In the genomic region with DNA sequence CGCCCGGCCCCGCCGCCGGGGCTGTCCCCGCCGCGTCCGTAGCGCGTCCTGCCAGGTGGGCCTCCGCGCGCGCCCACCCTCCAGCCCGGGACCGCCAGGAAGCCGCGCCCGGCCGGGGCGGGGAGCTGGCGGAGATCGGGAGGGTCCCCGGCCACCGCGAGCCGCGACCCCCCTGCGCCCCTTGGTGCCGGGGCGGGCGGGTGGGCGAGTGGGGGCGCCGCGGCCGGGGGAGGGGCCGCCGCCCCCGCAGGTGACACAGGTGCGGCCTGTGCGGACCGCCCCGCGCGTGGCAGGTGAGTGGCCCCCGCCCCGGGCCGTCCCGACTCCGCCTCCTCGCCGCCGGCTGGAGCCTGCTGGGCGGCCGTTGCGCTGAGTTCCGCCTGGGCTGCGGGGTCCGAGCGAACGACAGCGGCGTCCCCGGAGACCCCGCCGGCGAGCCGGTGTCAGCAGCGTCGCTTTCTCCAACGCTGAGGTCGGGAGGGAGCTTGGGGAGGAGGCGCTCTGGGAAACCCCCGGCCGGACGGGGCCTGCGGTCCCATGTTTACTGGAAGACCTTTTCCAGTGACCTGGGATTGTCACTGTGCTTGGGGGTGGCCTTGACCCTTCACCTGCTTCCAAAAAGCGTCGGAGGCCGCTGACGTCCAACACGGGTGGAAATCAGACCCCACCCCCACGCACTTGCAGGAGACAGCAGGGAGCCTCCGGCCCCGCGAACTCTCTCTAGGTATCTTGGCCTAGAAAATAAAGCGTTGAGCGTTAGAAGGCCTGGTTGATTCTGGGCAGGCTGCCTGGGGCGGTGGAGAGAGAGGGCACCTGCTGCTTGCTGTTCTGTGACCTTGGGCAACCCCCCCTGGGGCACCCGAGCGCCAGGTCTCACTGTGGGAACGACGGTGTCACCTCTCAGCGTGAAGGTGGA, we compare ENCODE assay signal across 1 cellular context.
TF ChIP-seq lines count a peak whose summit lies in the region.

No MANE protein-coding gene starts in this region.

TF ChIP-seq in HepG2, 621 proteins besides CTCF, POLR2A, EP300 and RAD21 (continued from another document and continues in another):
- TF ChIP-seq ZFP36L2 (CRISPR knock-in tag; IDR thresholded peaks at IDR 0.05) (no peak), ZMYM4 (CRISPR knock-in tag; IDR thresholded peaks at IDR 0.05) (no peak), ZNF460 (CRISPR knock-in tag; IDR thresholded peaks at IDR 0.05; ENCODE audit: borderline replicate concordance) (no peak), GATA4 (IDR thresholded peaks at IDR 0.05; ENCODE audit: borderline replicate concordance, low read depth) (no peak), ZFAT (CRISPR knock-in tag; conservative IDR thresholded peaks at IDR 0.05) (0 out of 2 replicates have a peak, but pooled peaks have one; percentile 55), FOXK1 (CRISPR knock-in tag; IDR thresholded peaks at IDR 0.05; ENCODE audit: borderline replicate concordance, low read depth) (no peak), ZNF644 (CRISPR knock-in tag; IDR thresholded peaks at IDR 0.05; ENCODE audit: low read depth) (no peak), ZNF773 (CRISPR knock-in tag; IDR thresholded peaks at IDR 0.05; ENCODE audit: borderline replicate concordance) (no peak), ELF4 (CRISPR knock-in tag; IDR thresholded peaks at IDR 0.05; ENCODE audit: borderline replicate concordance) (no peak), ZFYVE20 (CRISPR knock-in tag; IDR thresholded peaks at IDR 0.05; ENCODE audit: borderline replicate concordance, low read depth) (no peak), NBN (conservative IDR thresholded peaks at IDR 0.05) (no peak), MTF1 (CRISPR knock-in tag; IDR thresholded peaks at IDR 0.05) (no peak), MED8 (CRISPR knock-in tag; IDR thresholded peaks at IDR 0.05; ENCODE audit: insufficient replicate concordance) (no peak), NFIB (CRISPR knock-in tag; IDR thresholded peaks at IDR 0.05; ENCODE audit: borderline replicate concordance) (no peak), ZNF720 (CRISPR knock-in tag; IDR thresholded peaks at IDR 0.05) (no peak), SATB2 (CRISPR knock-in tag; IDR thresholded peaks at IDR 0.05) (no peak), TBX3 (IDR thresholded peaks at IDR 0.05; ENCODE audit: borderline replicate concordance) (no peak), FOXM1 (CRISPR knock-in tag; IDR thresholded peaks at IDR 0.05) (no peak), ZNF713 (CRISPR knock-in tag; IDR thresholded peaks at IDR 0.05) (no peak), ZNF484 (CRISPR knock-in tag; IDR thresholded peaks at IDR 0.05; ENCODE audit: borderline replicate concordance, low read depth) (no peak), ZNF550 (CRISPR knock-in tag; IDR thresholded peaks at IDR 0.05; ENCODE audit: borderline replicate concordance) (no peak), ZBTB7B (CRISPR knock-in tag; IDR thresholded peaks at IDR 0.05) (no peak), CEBPG (CRISPR knock-in tag; IDR thresholded peaks at IDR 0.05) (no peak), RAD51 (IDR thresholded peaks at IDR 0.05; ENCODE audit: borderline replicate concordance) (no peak), ZBTB38 (CRISPR knock-in tag; IDR thresholded peaks at IDR 0.05) (peak; percentile 50; the same call in 1 of the 2 replicates), ZNF354B (CRISPR knock-in tag; IDR thresholded peaks at IDR 0.05) (no peak), TAF1 (CRISPR knock-in tag; IDR thresholded peaks at IDR 0.05) (peak; percentile 18; the same call in 1 of the 2 replicates), CBFB (CRISPR knock-in tag; IDR thresholded peaks at IDR 0.05) (no peak), TRIM24 (CRISPR knock-in tag; IDR thresholded peaks at IDR 0.05) (no peak), ZNF12 (CRISPR knock-in tag; IDR thresholded peaks at IDR 0.05) (no peak), SALL2 (CRISPR knock-in tag; IDR thresholded peaks at IDR 0.05) (no peak; the same call in 1 of the 2 replicates)
- TF ChIP-seq, protein P1, sequence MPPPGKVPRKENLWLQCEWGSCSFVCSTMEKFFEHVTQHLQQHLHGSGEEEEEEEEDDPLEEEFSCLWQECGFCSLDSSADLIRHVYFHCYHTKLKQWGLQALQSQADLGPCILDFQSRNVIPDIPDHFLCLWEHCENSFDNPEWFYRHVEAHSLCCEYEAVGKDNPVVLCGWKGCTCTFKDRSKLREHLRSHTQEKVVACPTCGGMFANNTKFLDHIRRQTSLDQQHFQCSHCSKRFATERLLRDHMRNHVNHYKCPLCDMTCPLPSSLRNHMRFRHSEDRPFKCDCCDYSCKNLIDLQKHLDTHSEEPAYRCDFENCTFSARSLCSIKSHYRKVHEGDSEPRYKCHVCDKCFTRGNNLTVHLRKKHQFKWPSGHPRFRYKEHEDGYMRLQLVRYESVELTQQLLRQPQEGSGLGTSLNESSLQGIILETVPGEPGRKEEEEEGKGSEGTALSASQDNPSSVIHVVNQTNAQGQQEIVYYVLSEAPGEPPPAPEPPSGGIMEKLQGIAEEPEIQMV (CRISPR knock-in tag; IDR thresholded peaks at IDR 0.05; ENCODE audit: low read depth), result no peak
- TF ChIP-seq, protein P2, sequence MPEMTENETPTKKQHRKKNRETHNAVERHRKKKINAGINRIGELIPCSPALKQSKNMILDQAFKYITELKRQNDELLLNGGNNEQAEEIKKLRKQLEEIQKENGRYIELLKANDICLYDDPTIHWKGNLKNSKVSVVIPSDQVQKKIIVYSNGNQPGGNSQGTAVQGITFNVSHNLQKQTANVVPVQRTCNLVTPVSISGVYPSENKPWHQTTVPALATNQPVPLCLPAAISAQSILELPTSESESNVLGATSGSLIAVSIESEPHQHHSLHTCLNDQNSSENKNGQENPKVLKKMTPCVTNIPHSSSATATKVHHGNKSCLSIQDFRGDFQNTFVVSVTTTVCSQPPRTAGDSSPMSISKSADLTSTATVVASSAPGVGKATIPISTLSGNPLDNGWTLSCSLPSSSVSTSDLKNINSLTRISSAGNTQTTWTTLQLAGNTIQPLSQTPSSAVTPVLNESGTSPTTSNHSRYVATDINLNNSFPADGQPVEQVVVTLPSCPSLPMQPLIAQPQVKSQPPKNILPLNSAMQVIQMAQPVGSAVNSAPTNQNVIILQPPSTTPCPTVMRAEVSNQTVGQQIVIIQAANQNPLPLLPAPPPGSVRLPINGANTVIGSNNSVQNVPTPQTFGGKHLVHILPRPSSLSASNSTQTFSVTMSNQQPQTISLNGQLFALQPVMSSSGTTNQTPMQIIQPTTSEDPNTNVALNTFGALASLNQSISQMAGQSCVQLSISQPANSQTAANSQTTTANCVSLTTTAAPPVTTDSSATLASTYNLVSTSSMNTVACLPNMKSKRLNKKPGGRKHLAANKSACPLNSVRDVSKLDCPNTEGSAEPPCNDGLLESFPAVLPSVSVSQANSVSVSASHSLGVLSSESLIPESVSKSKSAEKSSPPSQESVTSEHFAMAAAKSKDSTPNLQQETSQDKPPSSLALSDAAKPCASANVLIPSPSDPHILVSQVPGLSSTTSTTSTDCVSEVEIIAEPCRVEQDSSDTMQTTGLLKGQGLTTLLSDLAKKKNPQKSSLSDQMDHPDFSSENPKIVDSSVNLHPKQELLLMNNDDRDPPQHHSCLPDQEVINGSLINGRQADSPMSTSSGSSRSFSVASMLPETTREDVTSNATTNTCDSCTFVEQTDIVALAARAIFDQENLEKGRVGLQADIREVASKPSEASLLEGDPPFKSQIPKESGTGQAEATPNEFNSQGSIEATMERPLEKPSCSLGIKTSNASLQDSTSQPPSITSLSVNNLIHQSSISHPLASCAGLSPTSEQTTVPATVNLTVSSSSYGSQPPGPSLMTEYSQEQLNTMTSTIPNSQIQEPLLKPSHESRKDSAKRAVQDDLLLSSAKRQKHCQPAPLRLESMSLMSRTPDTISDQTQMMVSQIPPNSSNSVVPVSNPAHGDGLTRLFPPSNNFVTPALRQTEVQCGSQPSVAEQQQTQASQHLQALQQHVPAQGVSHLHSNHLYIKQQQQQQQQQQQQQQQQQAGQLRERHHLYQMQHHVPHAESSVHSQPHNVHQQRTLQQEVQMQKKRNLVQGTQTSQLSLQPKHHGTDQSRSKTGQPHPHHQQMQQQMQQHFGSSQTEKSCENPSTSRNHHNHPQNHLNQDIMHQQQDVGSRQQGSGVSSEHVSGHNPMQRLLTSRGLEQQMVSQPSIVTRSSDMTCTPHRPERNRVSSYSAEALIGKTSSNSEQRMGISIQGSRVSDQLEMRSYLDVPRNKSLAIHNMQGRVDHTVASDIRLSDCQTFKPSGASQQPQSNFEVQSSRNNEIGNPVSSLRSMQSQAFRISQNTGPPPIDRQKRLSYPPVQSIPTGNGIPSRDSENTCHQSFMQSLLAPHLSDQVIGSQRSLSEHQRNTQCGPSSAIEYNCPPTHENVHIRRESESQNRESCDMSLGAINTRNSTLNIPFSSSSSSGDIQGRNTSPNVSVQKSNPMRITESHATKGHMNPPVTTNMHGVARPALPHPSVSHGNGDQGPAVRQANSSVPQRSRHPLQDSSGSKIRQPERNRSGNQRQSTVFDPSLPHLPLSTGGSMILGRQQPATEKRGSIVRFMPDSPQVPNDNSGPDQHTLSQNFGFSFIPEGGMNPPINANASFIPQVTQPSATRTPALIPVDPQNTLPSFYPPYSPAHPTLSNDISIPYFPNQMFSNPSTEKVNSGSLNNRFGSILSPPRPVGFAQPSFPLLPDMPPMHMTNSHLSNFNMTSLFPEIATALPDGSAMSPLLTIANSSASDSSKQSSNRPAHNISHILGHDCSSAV (CRISPR knock-in tag; IDR thresholded peaks at IDR 0.05; ENCODE audit: borderline replicate concordance), result no peak
- TF ChIP-seq, protein P3, sequence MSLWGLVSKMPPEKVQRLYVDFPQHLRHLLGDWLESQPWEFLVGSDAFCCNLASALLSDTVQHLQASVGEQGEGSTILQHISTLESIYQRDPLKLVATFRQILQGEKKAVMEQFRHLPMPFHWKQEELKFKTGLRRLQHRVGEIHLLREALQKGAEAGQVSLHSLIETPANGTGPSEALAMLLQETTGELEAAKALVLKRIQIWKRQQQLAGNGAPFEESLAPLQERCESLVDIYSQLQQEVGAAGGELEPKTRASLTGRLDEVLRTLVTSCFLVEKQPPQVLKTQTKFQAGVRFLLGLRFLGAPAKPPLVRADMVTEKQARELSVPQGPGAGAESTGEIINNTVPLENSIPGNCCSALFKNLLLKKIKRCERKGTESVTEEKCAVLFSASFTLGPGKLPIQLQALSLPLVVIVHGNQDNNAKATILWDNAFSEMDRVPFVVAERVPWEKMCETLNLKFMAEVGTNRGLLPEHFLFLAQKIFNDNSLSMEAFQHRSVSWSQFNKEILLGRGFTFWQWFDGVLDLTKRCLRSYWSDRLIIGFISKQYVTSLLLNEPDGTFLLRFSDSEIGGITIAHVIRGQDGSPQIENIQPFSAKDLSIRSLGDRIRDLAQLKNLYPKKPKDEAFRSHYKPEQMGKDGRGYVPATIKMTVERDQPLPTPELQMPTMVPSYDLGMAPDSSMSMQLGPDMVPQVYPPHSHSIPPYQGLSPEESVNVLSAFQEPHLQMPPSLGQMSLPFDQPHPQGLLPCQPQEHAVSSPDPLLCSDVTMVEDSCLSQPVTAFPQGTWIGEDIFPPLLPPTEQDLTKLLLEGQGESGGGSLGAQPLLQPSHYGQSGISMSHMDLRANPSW (CRISPR knock-in tag; IDR thresholded peaks at IDR 0.05; ENCODE audit: borderline replicate concordance), result no peak
- TF ChIP-seq, protein P4, sequence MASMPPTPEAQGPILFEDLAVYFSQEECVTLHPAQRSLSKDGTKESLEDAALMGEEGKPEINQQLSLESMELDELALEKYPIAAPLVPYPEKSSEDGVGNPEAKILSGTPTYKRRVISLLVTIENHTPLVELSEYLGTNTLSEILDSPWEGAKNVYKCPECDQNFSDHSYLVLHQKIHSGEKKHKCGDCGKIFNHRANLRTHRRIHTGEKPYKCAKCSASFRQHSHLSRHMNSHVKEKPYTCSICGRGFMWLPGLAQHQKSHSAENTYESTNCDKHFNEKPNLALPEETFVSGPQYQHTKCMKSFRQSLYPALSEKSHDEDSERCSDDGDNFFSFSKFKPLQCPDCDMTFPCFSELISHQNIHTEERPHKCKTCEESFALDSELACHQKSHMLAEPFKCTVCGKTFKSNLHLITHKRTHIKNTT (CRISPR knock-in tag; IDR thresholded peaks at IDR 0.05), result no peak
- TF ChIP-seq, protein P5, sequence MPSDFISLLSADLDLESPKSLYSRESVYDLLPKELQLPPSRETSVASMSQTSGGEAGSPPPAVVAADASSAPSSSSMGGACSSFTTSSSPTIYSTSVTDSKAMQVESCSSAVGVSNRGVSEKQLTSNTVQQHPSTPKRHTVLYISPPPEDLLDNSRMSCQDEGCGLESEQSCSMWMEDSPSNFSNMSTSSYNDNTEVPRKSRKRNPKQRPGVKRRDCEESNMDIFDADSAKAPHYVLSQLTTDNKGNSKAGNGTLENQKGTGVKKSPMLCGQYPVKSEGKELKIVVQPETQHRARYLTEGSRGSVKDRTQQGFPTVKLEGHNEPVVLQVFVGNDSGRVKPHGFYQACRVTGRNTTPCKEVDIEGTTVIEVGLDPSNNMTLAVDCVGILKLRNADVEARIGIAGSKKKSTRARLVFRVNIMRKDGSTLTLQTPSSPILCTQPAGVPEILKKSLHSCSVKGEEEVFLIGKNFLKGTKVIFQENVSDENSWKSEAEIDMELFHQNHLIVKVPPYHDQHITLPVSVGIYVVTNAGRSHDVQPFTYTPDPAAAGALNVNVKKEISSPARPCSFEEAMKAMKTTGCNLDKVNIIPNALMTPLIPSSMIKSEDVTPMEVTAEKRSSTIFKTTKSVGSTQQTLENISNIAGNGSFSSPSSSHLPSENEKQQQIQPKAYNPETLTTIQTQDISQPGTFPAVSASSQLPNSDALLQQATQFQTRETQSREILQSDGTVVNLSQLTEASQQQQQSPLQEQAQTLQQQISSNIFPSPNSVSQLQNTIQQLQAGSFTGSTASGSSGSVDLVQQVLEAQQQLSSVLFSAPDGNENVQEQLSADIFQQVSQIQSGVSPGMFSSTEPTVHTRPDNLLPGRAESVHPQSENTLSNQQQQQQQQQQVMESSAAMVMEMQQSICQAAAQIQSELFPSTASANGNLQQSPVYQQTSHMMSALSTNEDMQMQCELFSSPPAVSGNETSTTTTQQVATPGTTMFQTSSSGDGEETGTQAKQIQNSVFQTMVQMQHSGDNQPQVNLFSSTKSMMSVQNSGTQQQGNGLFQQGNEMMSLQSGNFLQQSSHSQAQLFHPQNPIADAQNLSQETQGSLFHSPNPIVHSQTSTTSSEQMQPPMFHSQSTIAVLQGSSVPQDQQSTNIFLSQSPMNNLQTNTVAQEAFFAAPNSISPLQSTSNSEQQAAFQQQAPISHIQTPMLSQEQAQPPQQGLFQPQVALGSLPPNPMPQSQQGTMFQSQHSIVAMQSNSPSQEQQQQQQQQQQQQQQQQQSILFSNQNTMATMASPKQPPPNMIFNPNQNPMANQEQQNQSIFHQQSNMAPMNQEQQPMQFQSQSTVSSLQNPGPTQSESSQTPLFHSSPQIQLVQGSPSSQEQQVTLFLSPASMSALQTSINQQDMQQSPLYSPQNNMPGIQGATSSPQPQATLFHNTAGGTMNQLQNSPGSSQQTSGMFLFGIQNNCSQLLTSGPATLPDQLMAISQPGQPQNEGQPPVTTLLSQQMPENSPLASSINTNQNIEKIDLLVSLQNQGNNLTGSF (CRISPR knock-in tag; IDR thresholded peaks at IDR 0.05), result peak; percentile 69
- TF ChIP-seq, protein P6, sequence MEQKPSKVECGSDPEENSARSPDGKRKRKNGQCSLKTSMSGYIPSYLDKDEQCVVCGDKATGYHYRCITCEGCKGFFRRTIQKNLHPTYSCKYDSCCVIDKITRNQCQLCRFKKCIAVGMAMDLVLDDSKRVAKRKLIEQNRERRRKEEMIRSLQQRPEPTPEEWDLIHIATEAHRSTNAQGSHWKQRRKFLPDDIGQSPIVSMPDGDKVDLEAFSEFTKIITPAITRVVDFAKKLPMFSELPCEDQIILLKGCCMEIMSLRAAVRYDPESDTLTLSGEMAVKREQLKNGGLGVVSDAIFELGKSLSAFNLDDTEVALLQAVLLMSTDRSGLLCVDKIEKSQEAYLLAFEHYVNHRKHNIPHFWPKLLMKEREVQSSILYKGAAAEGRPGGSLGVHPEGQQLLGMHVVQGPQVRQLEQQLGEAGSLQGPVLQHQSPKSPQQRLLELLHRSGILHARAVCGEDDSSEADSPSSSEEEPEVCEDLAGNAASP (CRISPR knock-in tag; IDR thresholded peaks at IDR 0.05; ENCODE audit: borderline replicate concordance), result peak; percentile 58; the same call in 1 of the 2 replicates
